ENCODE assay signal across 8 cellular contexts in the genomic region with DNA sequence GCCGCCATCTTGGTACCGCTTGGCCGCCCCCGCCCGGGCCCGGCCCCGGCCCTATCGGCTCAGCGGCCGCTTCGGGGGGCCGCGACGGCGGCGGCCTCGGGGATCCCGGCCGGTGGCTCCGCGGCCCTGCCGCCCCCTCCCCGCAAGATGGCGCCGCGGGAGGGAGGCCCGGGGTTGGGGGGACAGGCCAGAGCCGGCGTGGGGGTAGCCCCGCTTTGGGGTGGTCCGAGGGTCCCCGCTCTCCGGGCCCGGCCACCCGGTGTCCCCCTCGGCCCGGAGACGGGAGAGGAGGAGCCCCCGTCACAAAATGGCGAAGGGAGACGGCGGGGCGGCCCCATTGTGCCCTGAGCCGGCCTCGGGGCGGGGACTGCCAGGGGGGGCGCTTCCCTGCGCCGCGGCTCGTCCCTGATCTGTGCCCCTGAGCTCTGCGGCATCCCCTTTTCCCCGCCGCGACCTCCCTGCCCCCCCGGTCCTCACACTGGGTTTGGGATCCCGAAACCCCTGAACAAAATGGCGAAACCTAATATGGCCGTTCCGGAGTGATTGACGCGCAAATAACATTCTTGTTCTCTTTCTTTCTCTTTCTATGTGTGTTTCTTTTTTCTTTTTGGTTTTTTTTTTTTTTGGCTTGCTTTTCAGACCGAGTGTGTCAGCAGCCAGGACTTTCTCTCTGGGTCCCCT. TPM values are rescaled to one million over a fixed set of nuclear protein-coding genes. Genes with fewer than 3 reads are reported as not detected.
DNase-seq lines count a peak whose midpoint lies in the region; ATAC-seq and TF ChIP-seq lines count a peak whose summit lies in the region.

No MANE protein-coding gene starts in this region.

- in situ Hi-C loops in KBM-7 (cut with MboI; ENCODE audit: low pct_unique_long_range_greater_than_20kb, low sequenced_read_pairs), result no loop called here

- peak overlapping the region; percentile 97 for H3K9ac ChIP-seq in HUES64 (ENCODE audit: low read depth, low read length)
- peak overlapping the region; percentile 96 to 99 for H3K9ac ChIP-seq in colonic mucosa (ENCODE audit: low read depth in 2 of 2, low read length in 2 of 2)

- H3K4me3 ChIP-seq in HUES64 (ENCODE audit: low read length), result peak overlapping the region; percentile 87
- peak overlapping the region; percentile 85 for H3K4me3 ChIP-seq in colonic mucosa

- H3K9me3 ChIP-seq in HUES64 (ENCODE audit: insufficient read depth, low read depth, low read length), result no peaks in the 10 kb centered on the region
- H3K9me3 ChIP-seq in colonic mucosa, result no peaks in the 10 kb centered on the region

- peaks cover 30% of the 10 kb centered on the region for H3K4me1 ChIP-seq in HUES64 (ENCODE audit: insufficient read depth, low read length)
- peaks cover 20% of the 10 kb centered on the region for H3K4me1 ChIP-seq in colonic mucosa

- H3K36me3 Mint-ChIP-seq in stimulated activated effector memory CD8-positive, alpha-beta T cell treated with anti-CD3 and anti-CD28 coated beads, Interleukin-12 subunit alpha, Interleukin-12 subunit beta, amount 100 ng/mL, for 72 hours, result peaks cover 74% of the 10 kb centered on the region

- peaks cover 51% of the 10 kb centered on the region for H3K4me1 Mint-ChIP-seq in stimulated activated effector memory CD8-positive, alpha-beta T cell treated with anti-CD3 and anti-CD28 coated beads, Interleukin-12 subunit alpha, Interleukin-12 subunit beta, amount 100 ng/mL, for 72 hours

- H3K27me3 ChIP-seq in HUES64 (ENCODE audit: insufficient read depth, low read length) (no peaks in the 10 kb centered on the region), colonic mucosa (no peaks in the 10 kb centered on the region)

- DNase-seq in C1 segment of cervical spinal cord (lab: John Stamatoyannopoulos, UW), result peak in 11 of 14 donors; percentile 13 to 78 (median 36)
- peak; percentile 18 to 21 for DNase-seq in activated CD4-positive, alpha-beta T cell treated with anti-CD3 and anti-CD28 coated beads for 24 hours (ENCODE audit: low read depth in 2 of 2)
- DNase-seq in colonic mucosa, result peak; percentile 46
- DNase-seq in lung microvascular endothelial cell (ENCODE audit: low read depth in 2 of 2), result peak; percentile 25 to 37
- peak; percentile 44 to 82 for DNase-seq in stimulated activated effector memory CD8-positive, alpha-beta T cell treated with anti-CD3 and anti-CD28 coated beads, Interleukin-12 subunit alpha, Interleukin-12 subunit beta, amount 100 ng/mL, for 72 hours (ENCODE audit: low spot score in 2 of 2)
- DNase-seq in KBM-7, result no peak

- peak; percentile 1 for ATAC-seq in GM19372 (IDR thresholded peaks at IDR 0.05; ENCODE audit: low read depth, unreplicated experiment)
- ATAC-seq in stimulated activated effector memory CD8-positive, alpha-beta T cell treated with anti-CD3 and anti-CD28 coated beads, Interleukin-12 subunit alpha, Interleukin-12 subunit beta, amount 100 ng/mL, for 72 hours, result peak; percentile 3

- H3K27ac Mint-ChIP-seq in stimulated activated effector memory CD8-positive, alpha-beta T cell treated with anti-CD3 and anti-CD28 coated beads, Interleukin-12 subunit alpha, Interleukin-12 subunit beta, amount 100 ng/mL, for 72 hours, result peak overlapping the region; percentile 99

- TF ChIP-seq CTCF in colonic mucosa (IDR thresholded peaks at IDR 0.05), result no peak

- H3K4me3 Mint-ChIP-seq in stimulated activated effector memory CD8-positive, alpha-beta T cell treated with anti-CD3 and anti-CD28 coated beads, Interleukin-12 subunit alpha, Interleukin-12 subunit beta, amount 100 ng/mL, for 72 hours, result peak overlapping the region; percentile 100

- H3K27ac ChIP-seq in HUES64 (ENCODE audit: low read depth, low read length), result peak overlapping the region; percentile 93
- peak overlapping the region; percentile 99 for H3K27ac ChIP-seq in colonic mucosa

- H3K9me3 Mint-ChIP-seq in stimulated activated effector memory CD8-positive, alpha-beta T cell treated with anti-CD3 and anti-CD28 coated beads, Interleukin-12 subunit alpha, Interleukin-12 subunit beta, amount 100 ng/mL, for 72 hours, result no peaks in the 10 kb centered on the region

- H3K36me3 ChIP-seq in HUES64 (ENCODE audit: insufficient read depth, low read length) (peaks cover 39% of the 10 kb centered on the region), colonic mucosa (no peaks in the 10 kb centered on the region)

- under 1% methylated on average over 61 of the region's 63 CpGs for WGBS in HUES64

- intact Hi-C loops in colonic mucosa (cut with DNase I), result no loop called here

RNA-seq across cellular contexts. Expression of a gene that starts 1.0 kb away (rescaled TPM):
- polyA plus RNA-seq in HUES64 (2013, experiment 1 of 2), result 29.9 TPM
- polyA plus RNA-seq in HUES64 (2013, experiment 2 of 2), result 27.1 TPM
- total RNA-seq in colonic mucosa (10 to 100 TPM; 50.2 to 57.0 TPM), lung microvascular endothelial cell (41.6 and 56.2 TPM in 2 replicates)
